Comparison of ENCODE assay signal across 8 cellular contexts in the genomic region with DNA sequence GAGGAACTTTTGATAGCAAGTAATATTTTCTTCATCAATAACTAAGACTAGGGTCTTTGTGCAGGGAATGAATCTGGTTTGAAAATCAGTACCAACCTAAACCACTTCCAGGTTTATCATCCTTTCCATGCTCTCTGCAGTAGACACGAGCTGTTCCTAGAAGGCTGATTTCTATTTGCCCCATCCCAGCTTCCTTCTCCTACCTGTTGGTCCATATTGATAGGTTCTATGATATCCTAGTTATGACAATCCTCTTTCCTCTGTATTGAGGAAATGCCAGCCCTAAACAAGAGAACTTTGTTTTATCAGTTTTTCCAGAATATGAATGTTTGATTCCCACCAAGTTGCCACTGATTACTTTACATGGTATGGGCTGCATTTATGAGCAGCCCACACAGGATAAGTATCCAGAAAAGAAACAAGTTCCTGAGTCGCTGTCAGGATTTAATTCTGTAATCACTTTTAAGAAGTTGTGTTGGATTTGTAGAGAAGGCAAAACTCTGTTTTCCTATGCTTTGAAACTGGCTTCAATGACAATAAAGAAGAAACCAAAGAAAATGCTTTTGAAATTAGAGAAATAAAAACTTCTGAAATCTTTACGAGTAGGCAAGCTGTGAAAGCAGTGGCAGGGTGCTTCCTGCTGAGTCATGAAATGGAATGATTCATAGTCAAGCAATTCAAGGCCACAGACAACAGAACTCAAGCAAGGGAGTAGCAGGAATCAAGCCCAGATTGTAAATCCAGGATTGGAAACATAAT. TPM values are rescaled to one million over a fixed set of nuclear protein-coding genes. Genes with fewer than 3 reads are reported as not detected.
A peak's percentile ranks its signal among the peaks of the same experiment; 100 is the strongest.
DNase-seq lines count a peak whose midpoint lies in the region; ATAC-seq and TF ChIP-seq lines count a peak whose summit lies in the region.

No MANE protein-coding gene starts in this region.

- peak; percentile 36 to 70 for DNase-seq in NOMO-1 (lab: John Stamatoyannopoulos, UW; ENCODE audit: unreplicated experiment in 2 of 2)
- DNase-seq in NOMO-1 treated with dmso at 0.1 percent for 144 hours (lab: John Stamatoyannopoulos, UW; ENCODE audit: unreplicated experiment) = no peak
- DNase-seq in RPMI7951 (ENCODE audit: low read depth) = peak; percentile 93
- peak; percentile 92 for DNase-seq in dedifferentiated amniotic fluid mesenchymal stem cell (ENCODE audit: extremely low spot score)
- peak; percentile 36 for DNase-seq in lung (ENCODE audit: low spot score)
- no peak for DNase-seq in upper lobe of right lung
- DNase-seq in NCI-H2029 (lab: John Stamatoyannopoulos, UW) = no peak

- ATAC-seq in HG02852 (IDR thresholded peaks at IDR 0.05; ENCODE audit: unreplicated experiment) = peak; percentile 71
- ATAC-seq in lung (ENCODE audit: insufficient read depth, low FRiP score) = peak; percentile 86
- peak; percentile 87 for ATAC-seq in upper lobe of right lung

- intact Hi-C loops in upper lobe of right lung (cut with DNase I) = no loop called here

- 35 to 41% methylated on average over 3 of the region's 3 CpGs for WGBS in lung, 2 donors

- no peaks in the 10 kb centered on the region for H3K27me3 ChIP-seq in lung (ENCODE audit: control insufficient read depth, insufficient read depth)
- H3K27me3 ChIP-seq in upper lobe of right lung = no peaks in the 10 kb centered on the region

- H3K9me3 ChIP-seq in lung (ENCODE audit: control insufficient read depth in 2 of 2, insufficient read depth in 1 of 2, low read length in 1 of 2) = no peaks in the 10 kb centered on the region
- no peaks in the 10 kb centered on the region for H3K9me3 ChIP-seq in upper lobe of right lung

- TF ChIP-seq CTCF in lung (IDR thresholded peaks at IDR 0.05; ENCODE audit: control extremely low read depth, extremely low read depth) (no peak), upper lobe of right lung (IDR thresholded peaks at IDR 0.05) (no peak)

- H3K27ac ChIP-seq in lung (ENCODE audit: low read depth in 1 of 2, low read length in 1 of 2) (peak overlapping the region in 1 of 2 donors; percentile 66), upper lobe of right lung (peak overlapping the region; percentile 44)

- H3K4me3 ChIP-seq in lung = no peak overlapping the region
- no peak overlapping the region for H3K4me3 ChIP-seq in upper lobe of right lung

- H3K36me3 ChIP-seq in lung (ENCODE audit: control insufficient read depth in 2 of 2, insufficient read depth in 2 of 2, low read length in 2 of 2) (no peaks in the 10 kb centered on the region), upper lobe of right lung (no peaks in the 10 kb centered on the region)

- peaks cover 0 to 7% of the 10 kb centered on the region in 2 donors for H3K4me1 ChIP-seq in lung (ENCODE audit: control insufficient read depth in 2 of 2, insufficient read depth in 2 of 2, low read length in 2 of 2)
- H3K4me1 ChIP-seq in upper lobe of right lung = peaks cover 11% of the 10 kb centered on the region

RNA-seq across cellular contexts. Expression of gene TANK, which starts 37.3 kb away (rescaled TPM):
- 92.0 and 125 TPM in 2 replicates for total RNA-seq in RPMI7951 (2014; rRNA removed; shearing (Covaris generic))
- total RNA-seq in lung (100 to 1,000 TPM in 1 of 2 donors, 10 to 100 TPM in 1; 57.7 to 144 TPM), upper lobe of right lung (79.6 TPM)
- 10 to 100 TPM; 35.2 to 64.4 TPM for polyA plus RNA-seq in lung

Comparison
In these comparisons a context has a peak if more than half of its experiments do, and no peak if none do; other contexts are left out.
1. DNase-seq: peak in NOMO-1 (2 of 2), RPMI7951 (single experiment), dedifferentiated amniotic fluid mesenchymal stem cell (single experiment) and lung (single experiment); none in NOMO-1 treated with dmso at 0.1 percent for 144 hours (single experiment), upper lobe of right lung (single experiment) and NCI-H2029 (single experiment).
2. Peak in every context shown above with its lines, with median percentiles within 50 percentile points of each other: ATAC-seq.